ENCODE assay signal across 1 cellular context in genomic region chr6:131808460-131809269, GRCh38.
TF ChIP-seq lines count a peak whose summit lies in the region.

No MANE protein-coding gene starts in this region.

TF ChIP-seq in K562, 482 proteins besides CTCF, POLR2A, EP300 and RAD21 (continued from another document):
- TF ChIP-seq THRA (IDR thresholded peaks at IDR 0.05) (no peak), CBFA2T2 (conservative IDR thresholded peaks at IDR 0.05) (no peak), SAFB (IDR thresholded peaks at IDR 0.05; ENCODE audit: borderline replicate concordance, low read depth, low read length) (no peak), PREB (CRISPR knock-in tag; IDR thresholded peaks at IDR 0.05) (no peak), RHOXF2B (CRISPR knock-in tag; conservative IDR thresholded peaks at IDR 0.05) (no peak), NONO (IDR thresholded peaks at IDR 0.05; ENCODE audit: low read depth in 2 of 2, low read length in 1 of 2) (no peak), ZNF253 (CRISPR knock-in tag; conservative IDR thresholded peaks at IDR 0.05) (no peak), HDAC6 (IDR thresholded peaks at IDR 0.05; ENCODE audit: low read depth, low read length) (no peak), DMBX1 (CRISPR knock-in tag; IDR thresholded peaks at IDR 0.05; ENCODE audit: borderline replicate concordance) (no peak), SNIP1 (IDR thresholded peaks at IDR 0.05; ENCODE audit: low read depth) (no peak), ZSCAN32 (CRISPR knock-in tag; IDR thresholded peaks at IDR 0.05) (no peak), ZNF347 (CRISPR knock-in tag; IDR thresholded peaks at IDR 0.05; ENCODE audit: low read depth) (no peak), E2F1 (CRISPR knock-in tag; IDR thresholded peaks at IDR 0.05) (no peak), BCLAF1 (IDR thresholded peaks at IDR 0.05; ENCODE audit: borderline replicate concordance in 1 of 2, control insufficient read depth in 1 of 2, low read depth in 2 of 2, low read length in 1 of 2) (no peak)
